ENCODE assay signal across 8 cellular contexts in genomic region chr20:46689754-46690085, GRCh38. TPM values are rescaled to one million over a fixed set of nuclear protein-coding genes. Genes with fewer than 3 reads are reported as not detected.
DNase-seq lines count a peak whose midpoint lies in the region; ATAC-seq and TF ChIP-seq lines count a peak whose summit lies in the region.

No MANE protein-coding gene starts in this region.

- H3K36me3 ChIP-seq in ES-I3 (ENCODE audit: insufficient read depth, low read length), result peaks cover 9% of the 10 kb centered on the region
- peaks cover 14% of the 10 kb centered on the region for H3K36me3 ChIP-seq in Panc1 (ENCODE audit: control insufficient read depth, insufficient read depth, low read length)
- H3K36me3 ChIP-seq in parathyroid adenoma (ENCODE audit: control insufficient read depth, insufficient read depth, low read length), result no peaks in the 10 kb centered on the region

- H3K79me2 ChIP-seq in parathyroid adenoma, result peaks cover 22% of the 10 kb centered on the region

- peak overlapping the region; percentile 87 for H2AFZ ChIP-seq in parathyroid adenoma

- H3K27ac ChIP-seq in Panc1 (ENCODE audit: low read length) (peak overlapping the region; percentile 94), epithelial cell of prostate (peak overlapping the region; percentile 95), parathyroid adenoma (peak overlapping the region; percentile 80)

- H3K4me1 ChIP-seq in ES-I3 (ENCODE audit: insufficient read depth, low read length), result peaks cover 4% of the 10 kb centered on the region
- H3K4me1 ChIP-seq in Panc1 (ENCODE audit: control insufficient read depth, insufficient read depth, low read length), result peaks cover 10% of the 10 kb centered on the region
- peaks cover 4% of the 10 kb centered on the region for H3K4me1 ChIP-seq in parathyroid adenoma

- intact Hi-C loops in Panc1 (cut with micrococcal nuclease; ENCODE audit: unreplicated experiment), result no loop called here

- H3K9me3 ChIP-seq in ES-I3 (ENCODE audit: control insufficient read depth, insufficient read depth, low read length) (no peaks in the 10 kb centered on the region), Panc1 (ENCODE audit: control insufficient read depth, insufficient read depth, low read depth, low read length) (no peaks in the 10 kb centered on the region), parathyroid adenoma (ENCODE audit: control insufficient read depth, low read length) (no peaks in the 10 kb centered on the region)

- ATAC-seq in Panc1, result no peak

- in situ Hi-C loops in Panc1 (cut with HindIII; ENCODE audit: low pct_unique_long_range_greater_than_20kb, low sequenced_read_pairs), result no loop called here

- H3K9ac ChIP-seq in ES-I3 (ENCODE audit: low read depth, low read length), result peak overlapping the region; percentile 87; the same call in 1 of the 2 replicates
- no peak overlapping the region for H3K9ac ChIP-seq in parathyroid adenoma

- H3K4me2 ChIP-seq in parathyroid adenoma (ENCODE audit: low read length), result peak overlapping the region; percentile 93

- H3K4me3 ChIP-seq in Panc1 (ENCODE audit: low read depth in 2 of 2, low read length in 2 of 2), result peak overlapping the region; percentile 49 to 79
- peak overlapping the region; percentile 86 for H3K4me3 ChIP-seq in parathyroid adenoma (ENCODE audit: low read depth, low read length)

- TF ChIP-seq CTCF in Panc1 (IDR thresholded peaks at IDR 0.05) (no peak), parathyroid adenoma (IDR thresholded peaks at IDR 0.05) (no peak)

- no TSS peak for BruUV-seq in Panc1 (replicated peaks; lab: Mats Ljungman, UMichigan)

- POLR2A ChIA-PET in Panc1 (lab: Charles Lee), result interaction anchor here (0.5 to 0.6 kb wide), 2 partner anchors 13 to 37 kb away, joined by 3 to 4 read pairs; no protein-coding TSS in a partner anchor

- CTCF ChIA-PET in Panc1 (lab: Charles Lee), result interaction anchor here (0.6 to 1.3 kb wide), 4 partner anchors 31 to 252 kb away, joined by 3 to 4 read pairs (median 4); no protein-coding TSS in a partner anchor

- no peak for DNase-seq in Panc1 (ENCODE audit: low read depth, low spot score)
- DNase-seq in epithelial cell of prostate (ENCODE audit: low read depth, low spot score), result no peak
- DNase-seq in NCI-H1417 treated with DMSO at 0.1 percent for 48 hours (lab: John Stamatoyannopoulos, UW), result no peak
- no peak for DNase-seq in HPDE6-E6E7 (ENCODE audit: extremely low spot score)
- no peak for DNase-seq in NOMO-1 treated with DMSO at 0.1 percent for 48 hours (lab: John Stamatoyannopoulos, UW; ENCODE audit: unreplicated experiment)
- DNase-seq in NCI-H510A (lab: John Stamatoyannopoulos, UW), result no peak

- H3K27me3 ChIP-seq in Panc1 (ENCODE audit: control insufficient read depth, insufficient read depth, low read length) (no peaks in the 10 kb centered on the region), parathyroid adenoma (ENCODE audit: control insufficient read depth, insufficient read depth, low read length) (no peaks in the 10 kb centered on the region)

RNA-seq across cellular contexts. Expression of gene TP53RK, which starts 0.5 kb away (rescaled TPM):
- total RNA-seq in Panc1 (2021; ENCODE audit: unreplicated experiment), result 13.7 TPM
- polyA plus RNA-seq in Panc1 (2012; ENCODE audit: insufficient read length), result 7.3 TPM

RNA-seq across cellular contexts. Expression of gene SLC2A10, which starts 19.7 kb away (rescaled TPM):
- 1.6 TPM for total RNA-seq in Panc1 (2021; ENCODE audit: unreplicated experiment)
- 1.5 TPM for polyA plus RNA-seq in Panc1 (2012; ENCODE audit: insufficient read length)

RNA-seq across cellular contexts. Expression of gene SLC13A3, which starts 38.5 kb away (rescaled TPM):
- total RNA-seq in Panc1 (2021; ENCODE audit: unreplicated experiment), result 0.31 TPM
- polyA plus RNA-seq in Panc1 (2012; ENCODE audit: insufficient read length), result 0.52 TPM
